In the genomic region with DNA sequence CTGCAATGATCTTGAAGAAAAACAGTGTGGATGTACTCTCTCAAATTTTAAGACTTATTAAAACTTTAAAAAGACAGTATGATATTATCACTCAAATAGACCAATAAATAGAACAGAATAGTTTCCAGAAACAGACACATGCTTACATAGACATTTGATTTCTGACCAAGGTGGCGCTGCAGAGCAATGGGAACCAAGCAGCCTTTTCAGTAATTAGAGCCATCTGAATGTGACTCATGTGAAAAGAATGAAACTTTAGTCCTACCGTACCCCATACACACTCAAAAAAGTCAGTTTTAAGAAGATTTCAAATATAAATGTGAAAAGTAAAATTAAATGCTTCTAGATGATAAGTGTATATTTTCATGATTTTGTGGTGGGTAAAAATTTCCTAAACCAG, we compare ENCODE assay signal across 9 cellular contexts.
DNase-seq lines count a peak whose midpoint lies in the region; ATAC-seq and TF ChIP-seq lines count a peak whose summit lies in the region.
"Had no signal": no experiment of that assay in that cellular context is flagged by ENCODE, and none has a peak within 500 bp of the region (broad histone marks: within the 10 kb centered on the region; RNA-seq: fewer than 3 reads in every experiment).

No MANE protein-coding gene starts in this region.

- peak; percentile 23 for TF ChIP-seq CTCF in GM12873 (IDR thresholded peaks at IDR 0.05; ENCODE audit: insufficient read depth, low read depth, low read length, missing control alignments)
- TF ChIP-seq CTCF in cardiac fibroblast (IDR thresholded peaks at IDR 0.05; ENCODE audit: low read depth, low read length), result peak; percentile 27

- intact Hi-C loops in posterior vena cava (cut with DNase I), result no loop called here

- no peak overlapping the region for H3K27ac Mint-ChIP-seq in activated naive CD8-positive, alpha-beta T cell treated with anti-CD3 and anti-CD28 coated beads for 36 hours

- peak; percentile 21 for DNase-seq in NCI-H226
- peak; percentile 16 to 65 for DNase-seq in cardiac fibroblast (ENCODE audit: low read depth in 2 of 2)
- peak; percentile 9 for DNase-seq in non-pigmented ciliary epithelial cell (ENCODE audit: low read depth)
- DNase-seq in activated naive CD8-positive, alpha-beta T cell treated with anti-CD3 and anti-CD28 coated beads for 36 hours, result no peak
- no peak for DNase-seq in posterior vena cava (ENCODE audit: low spot score)
- no peak for DNase-seq in activated CD8-positive, alpha-beta memory T cell treated with anti-CD3 and anti-CD28 coated beads, Interleukin-2, amount 50 U/mL, for 4 hours

- ATAC-seq in GM21737 (IDR thresholded peaks at IDR 0.05; ENCODE audit: unreplicated experiment), result no peak

- no peaks in the 10 kb centered on the region for H3K36me3 Mint-ChIP-seq in activated naive CD8-positive, alpha-beta T cell treated with anti-CD3 and anti-CD28 coated beads for 36 hours

- no peaks in the 10 kb centered on the region for H3K4me1 Mint-ChIP-seq in activated naive CD8-positive, alpha-beta T cell treated with anti-CD3 and anti-CD28 coated beads for 36 hours

- no peak overlapping the region for H3K4me3 Mint-ChIP-seq in activated naive CD8-positive, alpha-beta T cell treated with anti-CD3 and anti-CD28 coated beads for 36 hours

- H3K27me3 Mint-ChIP-seq in activated naive CD8-positive, alpha-beta T cell treated with anti-CD3 and anti-CD28 coated beads for 36 hours, result peaks cover 9% of the 10 kb centered on the region

- H3K4me3 ChIP-seq in cardiac fibroblast (replicated peaks in 1 of 2; ENCODE audit: low read depth in 2 of 2, low read length in 2 of 2), result no peak overlapping the region
- H3K4me3 ChIP-seq: thyroid gland had no signal

- H3K9me3 Mint-ChIP-seq in activated naive CD8-positive, alpha-beta T cell treated with anti-CD3 and anti-CD28 coated beads for 36 hours, result peaks cover 8% of the 10 kb centered on the region

Comparison
In these comparisons a context has a peak if more than half of its experiments do, and no peak if none do; other contexts are left out.
1. DNase-seq: peak in NCI-H226 (single experiment), cardiac fibroblast (2 of 2) and non-pigmented ciliary epithelial cell (single experiment); none in activated naive CD8-positive, alpha-beta T cell treated with anti-CD3 and anti-CD28 coated beads for 36 hours (single experiment), posterior vena cava (single experiment) and activated CD8-positive, alpha-beta memory T cell treated with anti-CD3 and anti-CD28 coated beads, Interleukin-2, amount 50 U/mL, for 4 hours (single experiment).